Comparison of ENCODE assay signal across 1 cellular context in the genomic region with DNA sequence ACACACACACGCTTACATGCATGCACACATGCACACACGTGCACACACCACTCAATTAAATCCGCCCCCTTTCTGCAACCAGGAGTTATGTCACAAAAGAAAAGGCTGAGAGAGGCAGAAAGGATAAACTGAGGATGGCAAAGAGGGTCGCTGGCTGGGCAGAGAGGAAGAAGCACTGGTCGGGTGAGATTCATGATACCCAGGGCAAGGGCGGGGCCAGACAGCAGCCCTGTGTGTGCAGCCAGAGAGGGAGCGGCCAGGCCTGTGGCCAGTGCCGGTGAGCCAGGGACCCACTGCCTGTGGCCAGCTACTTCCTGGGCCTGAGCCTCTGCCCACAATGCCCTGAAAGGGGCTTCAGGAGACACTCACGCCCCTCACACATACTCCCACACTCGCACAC.
TF ChIP-seq lines count a peak whose summit lies in the region.

No MANE protein-coding gene starts in this region.

TF ChIP-seq in GM12878, 131 proteins besides CTCF, POLR2A, EP300 and RAD21:
- TF ChIP-seq ESRRA (IDR thresholded peaks at IDR 0.05; ENCODE audit: low read length) (no peak), TCF12 (IDR thresholded peaks at IDR 0.05; ENCODE audit: low read depth, low read length) (no peak), USF2 (IDR thresholded peaks at IDR 0.05; ENCODE audit: borderline replicate concordance, low read depth, low read length) (no peak), POLR2AphosphoS5 (IDR thresholded peaks at IDR 0.05; ENCODE audit: low read length) (0 out of 2 replicates have a peak, but pooled peaks have one; percentile 37)
- TF ChIP-seq, protein P1, sequence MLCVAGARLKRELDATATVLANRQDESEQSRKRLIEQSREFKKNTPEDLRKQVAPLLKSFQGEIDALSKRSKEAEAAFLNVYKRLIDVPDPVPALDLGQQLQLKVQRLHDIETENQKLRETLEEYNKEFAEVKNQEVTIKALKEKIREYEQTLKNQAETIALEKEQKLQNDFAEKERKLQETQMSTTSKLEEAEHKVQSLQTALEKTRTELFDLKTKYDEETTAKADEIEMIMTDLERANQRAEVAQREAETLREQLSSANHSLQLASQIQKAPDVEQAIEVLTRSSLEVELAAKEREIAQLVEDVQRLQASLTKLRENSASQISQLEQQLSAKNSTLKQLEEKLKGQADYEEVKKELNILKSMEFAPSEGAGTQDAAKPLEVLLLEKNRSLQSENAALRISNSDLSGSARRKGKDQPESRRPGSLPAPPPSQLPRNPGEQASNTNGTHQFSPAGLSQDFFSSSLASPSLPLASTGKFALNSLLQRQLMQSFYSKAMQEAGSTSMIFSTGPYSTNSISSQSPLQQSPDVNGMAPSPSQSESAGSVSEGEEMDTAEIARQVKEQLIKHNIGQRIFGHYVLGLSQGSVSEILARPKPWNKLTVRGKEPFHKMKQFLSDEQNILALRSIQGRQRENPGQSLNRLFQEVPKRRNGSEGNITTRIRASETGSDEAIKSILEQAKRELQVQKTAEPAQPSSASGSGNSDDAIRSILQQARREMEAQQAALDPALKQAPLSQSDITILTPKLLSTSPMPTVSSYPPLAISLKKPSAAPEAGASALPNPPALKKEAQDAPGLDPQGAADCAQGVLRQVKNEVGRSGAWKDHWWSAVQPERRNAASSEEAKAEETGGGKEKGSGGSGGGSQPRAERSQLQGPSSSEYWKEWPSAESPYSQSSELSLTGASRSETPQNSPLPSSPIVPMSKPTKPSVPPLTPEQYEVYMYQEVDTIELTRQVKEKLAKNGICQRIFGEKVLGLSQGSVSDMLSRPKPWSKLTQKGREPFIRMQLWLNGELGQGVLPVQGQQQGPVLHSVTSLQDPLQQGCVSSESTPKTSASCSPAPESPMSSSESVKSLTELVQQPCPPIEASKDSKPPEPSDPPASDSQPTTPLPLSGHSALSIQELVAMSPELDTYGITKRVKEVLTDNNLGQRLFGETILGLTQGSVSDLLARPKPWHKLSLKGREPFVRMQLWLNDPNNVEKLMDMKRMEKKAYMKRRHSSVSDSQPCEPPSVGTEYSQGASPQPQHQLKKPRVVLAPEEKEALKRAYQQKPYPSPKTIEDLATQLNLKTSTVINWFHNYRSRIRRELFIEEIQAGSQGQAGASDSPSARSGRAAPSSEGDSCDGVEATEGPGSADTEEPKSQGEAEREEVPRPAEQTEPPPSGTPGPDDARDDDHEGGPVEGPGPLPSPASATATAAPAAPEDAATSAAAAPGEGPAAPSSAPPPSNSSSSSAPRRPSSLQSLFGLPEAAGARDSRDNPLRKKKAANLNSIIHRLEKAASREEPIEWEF (IDR thresholded peaks at IDR 0.05; ENCODE audit: insufficient replicate concordance, low read depth, low read length), result no peak
- TF ChIP-seq, protein P2, sequence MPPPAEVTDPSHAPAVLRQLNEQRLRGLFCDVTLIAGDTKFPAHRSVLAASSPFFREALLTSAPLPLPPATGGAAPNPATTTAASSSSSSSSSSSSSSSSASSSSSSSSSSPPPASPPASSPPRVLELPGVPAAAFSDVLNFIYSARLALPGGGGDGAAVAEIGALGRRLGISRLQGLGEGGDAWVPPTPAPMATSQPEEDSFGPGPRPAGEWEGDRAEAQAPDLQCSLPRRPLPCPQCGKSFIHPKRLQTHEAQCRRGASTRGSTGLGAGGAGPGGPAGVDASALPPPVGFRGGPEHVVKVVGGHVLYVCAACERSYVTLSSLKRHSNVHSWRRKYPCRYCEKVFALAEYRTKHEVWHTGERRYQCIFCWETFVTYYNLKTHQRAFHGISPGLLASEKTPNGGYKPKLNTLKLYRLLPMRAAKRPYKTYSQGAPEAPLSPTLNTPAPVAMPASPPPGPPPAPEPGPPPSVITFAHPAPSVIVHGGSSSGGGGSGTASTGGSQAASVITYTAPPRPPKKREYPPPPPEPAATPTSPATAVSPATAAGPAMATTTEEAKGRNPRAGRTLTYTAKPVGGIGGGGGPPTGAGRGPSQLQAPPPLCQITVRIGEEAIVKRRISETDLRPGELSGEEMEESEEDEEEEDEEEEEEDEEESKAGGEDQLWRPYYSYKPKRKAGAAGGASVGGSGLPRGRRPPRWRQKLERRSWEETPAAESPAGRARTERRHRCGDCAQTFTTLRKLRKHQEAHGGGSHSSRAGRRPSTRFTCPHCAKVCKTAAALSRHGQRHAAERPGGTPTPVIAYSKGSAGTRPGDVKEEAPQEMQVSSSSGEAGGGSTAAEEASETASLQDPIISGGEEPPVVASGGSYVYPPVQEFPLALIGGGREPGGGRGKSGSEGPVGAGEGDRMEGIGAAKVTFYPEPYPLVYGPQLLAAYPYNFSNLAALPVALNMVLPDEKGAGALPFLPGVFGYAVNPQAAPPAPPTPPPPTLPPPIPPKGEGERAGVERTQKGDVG (CRISPR knock-in tag; IDR thresholded peaks at IDR 0.05), result no peak
